24 cellular contexts compared by ENCODE assay signal in genomic region chr14:84857571-84857970, GRCh38.
DNase-seq lines count a peak whose midpoint lies in the region; ATAC-seq, FAIRE-seq and TF ChIP-seq lines count a peak whose summit lies in the region.
"Had no signal": no experiment of that assay in that cellular context is flagged by ENCODE, and none has a peak within 500 bp of the region (broad histone marks: within the 10 kb centered on the region; RNA-seq: fewer than 3 reads in every experiment).

No MANE protein-coding gene starts in this region.

- no peak overlapping the region for H3K9ac ChIP-seq in keratinocyte (ENCODE audit: control insufficient read depth, extremely low read depth, insufficient read depth, low read length)
- no peak overlapping the region for H3K9ac ChIP-seq in H9 (ENCODE audit: extremely low read depth, insufficient read length, low read length)
- H3K9ac ChIP-seq: BLaER1 had no signal

- dilution Hi-C loops in keratinocyte (cut with MboI; ENCODE audit: extremely low pct_ligation_motif_present, low sequenced_read_pairs), result no loop called here

- H3K4me2 ChIP-seq in keratinocyte (ENCODE audit: control insufficient read depth, extremely low read depth, insufficient read depth, low read depth, low read length), result no peak overlapping the region
- H3K4me2 ChIP-seq in H9 (ENCODE audit: insufficient read depth, insufficient read length, low read length), result no peak overlapping the region
- H3K4me2 ChIP-seq: BLaER1 had no signal

- H3K18ac ChIP-seq in H9 (ENCODE audit: insufficient read length, low read depth, low read length), result no peak overlapping the region

- no peaks in the 10 kb centered on the region for H3K9me1 ChIP-seq in keratinocyte (ENCODE audit: control insufficient read depth, extremely low read depth, insufficient read depth, low read length)

- H2BK12ac ChIP-seq in H9 (ENCODE audit: insufficient read length, low read depth, low read length), result no peak overlapping the region

- DNase-seq in ELR (ENCODE audit: low read depth) (peak; percentile 16), NCI-H69 (lab: John Stamatoyannopoulos, UW) (peak; percentile 68), choroid plexus epithelial cell (ENCODE audit: low read depth) (peak; percentile 16), keratinocyte (ENCODE audit: low read depth, low spot score) (peak; percentile 21), H9 (no peak), SIG-M5 (lab: John Stamatoyannopoulos, UW) (no peak)
- no peak for DNase-seq in activated naive CD4-positive, alpha-beta T cell treated with anti-CD3 and anti-CD28 coated beads, Interleukin-2, amount 10 ng/mL, durations not matched to agents 7 days and 5 days
- DNase-seq: Calu3; CD4-positive, alpha-beta memory T cell; DMS79; HFFc6; Karpas-422; MG63; NCI-H1048; NCI-H1436 treated with DMSO at 0.1 percent for 48 hours; NCI-H2081 treated with DMSO at 0.1 percent for 48 hours; NCI-H510A; NCI-H774; SHP77 treated with DMSO at 0.1 percent for 48 hours had no signal

- H3K23ac ChIP-seq in H9 (ENCODE audit: insufficient read length, low read depth, low read length), result no peak overlapping the region

- H2BK120ac ChIP-seq in H9 (ENCODE audit: low read depth, low read length, poor library complexity, severe bottlenecking), result no peak overlapping the region

- no peak overlapping the region for H3T11ph ChIP-seq in H9 (ENCODE audit: low read length)

- peak overlapping the region; percentile 13 for H3K27ac ChIP-seq in keratinocyte (ENCODE audit: control insufficient read depth, insufficient read depth, low read length)
- H3K27ac ChIP-seq in H9 (ENCODE audit: insufficient read length, low read depth, low read length), result no peak overlapping the region
- H3K27ac ChIP-seq: BLaER1, HL-60 had no signal

- no peaks in the 10 kb centered on the region for H3K79me2 ChIP-seq in keratinocyte (ENCODE audit: control insufficient read depth, insufficient read depth, low read length)
- no peaks in the 10 kb centered on the region for H3K79me2 ChIP-seq in H9 (ENCODE audit: insufficient read depth, low read length)

- H4K5ac ChIP-seq in H9 (ENCODE audit: insufficient read length, low read depth, low read length), result no peak overlapping the region

- H3K23me2 ChIP-seq in H9 (ENCODE audit: insufficient read length, low read depth, low read length, poor library complexity, severe bottlenecking), result no peaks in the 10 kb centered on the region

- no peak overlapping the region for H2BK20ac ChIP-seq in H9 (ENCODE audit: low read depth, low read length, poor library complexity, severe bottlenecking)

- ATAC-seq in HG03280 (IDR thresholded peaks at IDR 0.05; ENCODE audit: unreplicated experiment), result no peak

- H4K8ac ChIP-seq in H9 (replicated peaks; ENCODE audit: insufficient read length, low read depth, low read length), result no peak overlapping the region

- H4K20me1 ChIP-seq in keratinocyte (ENCODE audit: control insufficient read depth, extremely low read depth, insufficient read depth, low read length) (no peaks in the 10 kb centered on the region), H9 (ENCODE audit: control insufficient read depth, insufficient read depth, insufficient read length) (no peaks in the 10 kb centered on the region)
- H4K20me1 ChIP-seq: BLaER1 had no signal

- H3K56ac ChIP-seq in H9 (ENCODE audit: insufficient read length, low read depth, low read length), result no peak overlapping the region

- no peak overlapping the region for H2BK5ac ChIP-seq in H9 (ENCODE audit: insufficient read length, low read length)

- H4K91ac ChIP-seq in H9 (ENCODE audit: insufficient read length, low read depth, low read length), result no peak overlapping the region

- peaks cover 12% of the 10 kb centered on the region for H3K4me1 ChIP-seq in keratinocyte (ENCODE audit: control insufficient read depth, extremely low read depth, insufficient read depth, low read length)
- no peaks in the 10 kb centered on the region for H3K4me1 ChIP-seq in H9 (ENCODE audit: insufficient read depth, low read length)
- H3K4me1 ChIP-seq: BLaER1 had no signal

- no peak overlapping the region for H2AFZ ChIP-seq in keratinocyte (ENCODE audit: control insufficient read depth, low read length)
- H2AFZ ChIP-seq in H9 (ENCODE audit: low read length), result no peak overlapping the region

- peak; percentile 76 for FAIRE-seq in keratinocyte (lab: Jason Lieb, UNC)
- FAIRE-seq: H54 had no signal

- H3K14ac ChIP-seq in H9 (ENCODE audit: insufficient read depth, low read length), result no peak overlapping the region

- TF ChIP-seq CTCF in choroid plexus epithelial cell (conservative IDR thresholded peaks at IDR 0.05; ENCODE audit: low read depth, low read length), result no peak
- no peak for TF ChIP-seq CTCF in keratinocyte (optimal IDR thresholded peaks at IDR 0.05 in 1 of 3, IDR thresholded peaks at IDR 0.05 in 1 of 3, conservative IDR thresholded peaks at IDR 0.05 in 1 of 3; ENCODE audit: extremely low read depth in 1 of 3, insufficient read depth in 2 of 3, low read length in 3 of 3)
- no peak for TF ChIP-seq CTCF in H9 (conservative IDR thresholded peaks at IDR 0.05)

- H3K4ac ChIP-seq in H9 (ENCODE audit: low read depth, low read length), result no peak overlapping the region

- H2BK15ac ChIP-seq in H9 (ENCODE audit: low read depth, low read length), result no peak overlapping the region

- H3K27me3 ChIP-seq in keratinocyte (ENCODE audit: control insufficient read depth, extremely low read depth, insufficient read depth, low read length) (no peaks in the 10 kb centered on the region), H9 (ENCODE audit: insufficient read depth, low read length) (no peaks in the 10 kb centered on the region)
- H3K27me3 ChIP-seq: BLaER1, MG63 had no signal

- H3K27me3 Mint-ChIP-seq in H9 (ENCODE audit: low read depth), result no peaks in the 10 kb centered on the region
- no peaks in the 10 kb centered on the region for H3K27me3 Mint-ChIP-seq in activated naive CD4-positive, alpha-beta T cell treated with anti-CD3 and anti-CD28 coated beads, Interleukin-2, amount 10 ng/mL, durations not matched to agents 7 days and 5 days
- H3K27me3 Mint-ChIP-seq: CD4-positive, alpha-beta memory T cell; IgD-negative memory B cell had no signal

- no peak overlapping the region for H2AK5ac ChIP-seq in H9 (ENCODE audit: insufficient read length, low read length)

- CTCF ChIA-PET in activated naive CD4-positive, alpha-beta T cell treated with anti-CD3 and anti-CD28 coated beads, Interleukin-2, amount 10 ng/mL, durations not matched to agents 7 days and 5 days (lab: Charles Lee), result no interaction called here

- no peak overlapping the region for H3K4me3 ChIP-seq in choroid plexus epithelial cell (ENCODE audit: low read depth, low read length)
- no peak overlapping the region for H3K4me3 ChIP-seq in keratinocyte (ENCODE audit: control insufficient read depth in 2 of 3, extremely low read depth in 1 of 3, insufficient read depth in 2 of 3, low read depth in 1 of 3, low read length in 3 of 3)
- H3K4me3 ChIP-seq: BLaER1, MG63 had no signal

- no peaks in the 10 kb centered on the region for H3K4me1 Mint-ChIP-seq in H9
- no peaks in the 10 kb centered on the region for H3K4me1 Mint-ChIP-seq in activated naive CD4-positive, alpha-beta T cell treated with anti-CD3 and anti-CD28 coated beads, Interleukin-2, amount 10 ng/mL, durations not matched to agents 7 days and 5 days
- H3K4me1 Mint-ChIP-seq: CD4-positive, alpha-beta memory T cell; IgD-negative memory B cell had no signal

- H3K9me3 ChIP-seq in keratinocyte (ENCODE audit: control insufficient read depth, low read depth, low read length) (no peaks in the 10 kb centered on the region), H9 (ENCODE audit: control insufficient read depth, low read depth, low read length) (no peaks in the 10 kb centered on the region)
- H3K9me3 ChIP-seq: BLaER1, MG63 had no signal

- no peak overlapping the region for H3K27ac Mint-ChIP-seq in H9
- H3K27ac Mint-ChIP-seq in activated naive CD4-positive, alpha-beta T cell treated with anti-CD3 and anti-CD28 coated beads, Interleukin-2, amount 10 ng/mL, durations not matched to agents 7 days and 5 days, result no peak overlapping the region
- H3K27ac Mint-ChIP-seq: CD4-positive, alpha-beta memory T cell; HFFc6; IgD-negative memory B cell had no signal

- no peaks in the 10 kb centered on the region for H3K9me3 Mint-ChIP-seq in H9
- H3K9me3 Mint-ChIP-seq in activated naive CD4-positive, alpha-beta T cell treated with anti-CD3 and anti-CD28 coated beads, Interleukin-2, amount 10 ng/mL, durations not matched to agents 7 days and 5 days, result peaks cover 14% of the 10 kb centered on the region

- H3K36me3 ChIP-seq in keratinocyte (ENCODE audit: control insufficient read depth in 2 of 2, extremely low read depth in 1 of 2, insufficient read depth in 2 of 2, low read length in 2 of 2), result no peaks in the 10 kb centered on the region
- H3K36me3 ChIP-seq: BLaER1, MG63 had no signal

- no peaks in the 10 kb centered on the region for H3K79me1 ChIP-seq in H9 (ENCODE audit: insufficient read depth, low read depth, low read length, poor library complexity, severe bottlenecking)

- no peak overlapping the region for H3K4me3 Mint-ChIP-seq in H9
- no peak overlapping the region for H3K4me3 Mint-ChIP-seq in activated naive CD4-positive, alpha-beta T cell treated with anti-CD3 and anti-CD28 coated beads, Interleukin-2, amount 10 ng/mL, durations not matched to agents 7 days and 5 days
- H3K4me3 Mint-ChIP-seq: CD4-positive, alpha-beta memory T cell; HFFc6; IgD-negative memory B cell had no signal

- H3K36me3 Mint-ChIP-seq in H9 (ENCODE audit: insufficient read depth in 1 of 3, low read depth in 3 of 3), result no peaks in the 10 kb centered on the region
- H3K36me3 Mint-ChIP-seq in activated naive CD4-positive, alpha-beta T cell treated with anti-CD3 and anti-CD28 coated beads, Interleukin-2, amount 10 ng/mL, durations not matched to agents 7 days and 5 days, result no peaks in the 10 kb centered on the region
- H3K36me3 Mint-ChIP-seq: CD4-positive, alpha-beta memory T cell; IgD-negative memory B cell had no signal

Comparison
In these comparisons a context has a peak if more than half of its experiments do, and no peak if none do; other contexts are left out.
1. DNase-seq: peak in ELR (single experiment), NCI-H69 (single experiment), choroid plexus epithelial cell (single experiment) and keratinocyte (single experiment); none in H9 (single experiment), activated naive CD4-positive, alpha-beta T cell treated with anti-CD3 and anti-CD28 coated beads, Interleukin-2, amount 10 ng/mL, durations not matched to agents 7 days and 5 days (single experiment) and SIG-M5 (single experiment).